In the genomic region with DNA sequence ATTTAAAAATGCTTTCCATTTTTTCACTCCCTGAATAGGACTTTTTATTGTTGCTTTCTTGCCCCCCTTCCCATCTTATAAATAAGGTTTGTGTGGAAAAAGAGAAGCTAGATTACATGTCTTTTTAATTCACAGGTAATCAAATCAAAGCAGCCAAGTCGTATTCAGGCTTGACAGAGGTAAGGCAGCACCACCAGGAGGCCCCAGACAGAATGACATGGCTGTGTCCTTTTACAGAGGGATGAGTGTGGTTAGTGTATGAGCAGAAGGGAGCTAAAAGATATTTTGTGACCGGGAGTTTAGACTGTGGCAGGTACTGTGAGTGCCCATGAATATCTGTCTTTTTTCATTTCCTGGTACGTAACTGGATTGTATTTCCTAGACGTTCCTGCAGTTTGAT, we compare ENCODE assay signal across 12 cellular contexts.
DNase-seq lines count a peak whose midpoint lies in the region; TF ChIP-seq lines count a peak whose summit lies in the region.
"Had no signal": no experiment of that assay in that cellular context is flagged by ENCODE, and none has a peak within 500 bp of the region (broad histone marks: within the 10 kb centered on the region; RNA-seq: fewer than 3 reads in every experiment).

No MANE protein-coding gene starts in this region.

- TF ChIP-seq POLR2A in thyroid gland (IDR thresholded peaks at IDR 0.05), result no peak

- H3K4me3 ChIP-seq in OCI-LY3 (ENCODE audit: low read length), result no peak overlapping the region
- H3K4me3 ChIP-seq in fibroblast of lung (replicated peaks in 1 of 4; ENCODE audit: control extremely low read depth in 1 of 4, insufficient read depth in 1 of 4, low read depth in 3 of 4, low read length in 4 of 4), result no peak overlapping the region
- no peak overlapping the region for H3K4me3 ChIP-seq in thyroid gland (replicated peaks in 1 of 3)

- TF ChIP-seq CTCF in OCI-LY3 (IDR thresholded peaks at IDR 0.05; ENCODE audit: low read depth, low read length) (peak; percentile 73), fibroblast of lung (conservative IDR thresholded peaks at IDR 0.05 in 1 of 2, IDR thresholded peaks at IDR 0.05 in 1 of 2; ENCODE audit: low read depth in 1 of 2, low read length in 2 of 2) (peak; percentile 25 to 40), thyroid gland (IDR thresholded peaks at IDR 0.05) (peak in 3 of 6 experiments; percentile 22 to 29 (median 28))

- no peak overlapping the region for H3K27ac ChIP-seq in OCI-LY3 (ENCODE audit: low read length)
- H3K27ac ChIP-seq in fibroblast of lung (ENCODE audit: insufficient read depth, low read length), result no peak overlapping the region
- no peak overlapping the region for H3K27ac ChIP-seq in thyroid gland

- H3K79me2 ChIP-seq in OCI-LY3 (ENCODE audit: low read length) (no peaks in the 10 kb centered on the region), fibroblast of lung (ENCODE audit: control insufficient read depth, insufficient read depth, low read length) (no peaks in the 10 kb centered on the region)

- WGBS in thyroid gland, 2 donors, result 71 to 72% methylated on average over 4 of the region's 4 CpGs

- H4K20me1 ChIP-seq in OCI-LY3 (ENCODE audit: insufficient read depth, low read length) (no peaks in the 10 kb centered on the region), fibroblast of lung (ENCODE audit: control insufficient read depth, extremely low read depth, insufficient read depth, low read length) (no peaks in the 10 kb centered on the region)

- intact Hi-C loops in thyroid gland (cut with DNase I), result no loop called here

- H3K9ac ChIP-seq in OCI-LY3 (ENCODE audit: low read length) (no peak overlapping the region), fibroblast of lung (ENCODE audit: insufficient read depth, low read length) (no peak overlapping the region)

- peak; percentile 25 for DNase-seq in NCI-H2196 (lab: John Stamatoyannopoulos, UW; ENCODE audit: unreplicated experiment)
- DNase-seq in NCI-H2196 treated with DMSO at 0.1 percent for 48 hours (lab: John Stamatoyannopoulos, UW; ENCODE audit: unreplicated experiment), result no peak
- DNase-seq in fibroblast of lung (ENCODE audit: low read depth in 2 of 2), result peak in 1 of 2 donors; percentile 6
- DNase-seq in thyroid gland, result peak; percentile 9 to 17
- DNase-seq in DMS79 (lab: John Stamatoyannopoulos, UW), result no peak
- DNase-seq in DMS153 (lab: John Stamatoyannopoulos, UW), result no peak
- no peak for DNase-seq in cerebellar nuclear complex (lab: John Stamatoyannopoulos, UW)
- DNase-seq: activated T-cell treated with anti-CD3 and anti-CD28 coated beads for 4 hours; foreskin melanocyte; midbrain; NK-92 treated with Interleukin-12 subunit alpha and Interleukin-12 subunit beta, amount 100 ng/mL, for 24 hours had no signal

- no peaks in the 10 kb centered on the region for H3K9me3 ChIP-seq in OCI-LY3 (ENCODE audit: insufficient read depth, low read length)
- H3K9me3 ChIP-seq in fibroblast of lung (ENCODE audit: control insufficient read depth, insufficient read depth, low read depth, low read length), result no peaks in the 10 kb centered on the region
- H3K9me3 ChIP-seq in thyroid gland, result no peaks in the 10 kb centered on the region

- H2AFZ ChIP-seq in OCI-LY3 (ENCODE audit: low read depth, low read length), result no peak overlapping the region
- H2AFZ ChIP-seq in fibroblast of lung (ENCODE audit: low read length), result no peak overlapping the region

- no peaks in the 10 kb centered on the region for H3K36me3 ChIP-seq in OCI-LY3 (replicated peaks; ENCODE audit: low read depth, low read length)
- H3K36me3 ChIP-seq in fibroblast of lung (ENCODE audit: control insufficient read depth, insufficient read depth, low read length), result no peaks in the 10 kb centered on the region
- H3K36me3 ChIP-seq in thyroid gland, result no peaks in the 10 kb centered on the region

- no peaks in the 10 kb centered on the region for H3K27me3 ChIP-seq in OCI-LY3 (ENCODE audit: low read depth, low read length)
- H3K27me3 ChIP-seq in fibroblast of lung (ENCODE audit: control insufficient read depth, insufficient read depth, low read length), result no peaks in the 10 kb centered on the region
- no peaks in the 10 kb centered on the region for H3K27me3 ChIP-seq in thyroid gland

- H3K4me1 ChIP-seq in OCI-LY3 (ENCODE audit: low read length) (no peaks in the 10 kb centered on the region), fibroblast of lung (ENCODE audit: control insufficient read depth, extremely low read depth, insufficient read depth, low read length) (no peaks in the 10 kb centered on the region), thyroid gland (peaks cover 0 to 9% of the 10 kb centered on the region in 2 donors)

- H3K4me2 ChIP-seq in OCI-LY3 (ENCODE audit: low read length), result no peak overlapping the region
- no peak overlapping the region for H3K4me2 ChIP-seq in fibroblast of lung (ENCODE audit: extremely low read depth, insufficient read depth, low read length)

Comparison
In these comparisons a context has a peak if more than half of its experiments do, and no peak if none do; other contexts are left out.
1. DNase-seq: peak in NCI-H2196 (single experiment) and thyroid gland (2 of 2); none in NCI-H2196 treated with DMSO at 0.1 percent for 48 hours (single experiment), DMS79 (single experiment), DMS153 (single experiment) and cerebellar nuclear complex (0 of 2).